1 cellular context compared by ENCODE assay signal in the genomic region with DNA sequence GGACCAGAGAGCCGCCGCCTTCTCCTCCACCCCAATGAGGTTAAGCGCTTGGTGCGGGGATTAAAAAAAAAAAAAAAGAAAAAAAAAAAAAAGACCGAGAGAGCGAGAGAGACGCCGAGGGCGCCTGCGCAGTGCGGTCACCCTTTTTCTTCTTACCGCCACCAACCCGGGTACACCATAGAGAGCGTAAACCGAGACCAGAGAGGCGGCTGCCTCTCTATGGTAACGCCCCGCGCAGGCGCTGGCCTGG.
TF ChIP-seq lines count a peak whose summit lies in the region.

A gene (minus strand): TSS at position 61 of the 250 bp plus-strand sequence. CDS start 43,567 bp downstream, outside the sequence.

TF ChIP-seq in HepG2, 621 proteins besides CTCF, POLR2A, EP300 and RAD21 (continued from another document and continues in another):
- TF ChIP-seq, protein P1, sequence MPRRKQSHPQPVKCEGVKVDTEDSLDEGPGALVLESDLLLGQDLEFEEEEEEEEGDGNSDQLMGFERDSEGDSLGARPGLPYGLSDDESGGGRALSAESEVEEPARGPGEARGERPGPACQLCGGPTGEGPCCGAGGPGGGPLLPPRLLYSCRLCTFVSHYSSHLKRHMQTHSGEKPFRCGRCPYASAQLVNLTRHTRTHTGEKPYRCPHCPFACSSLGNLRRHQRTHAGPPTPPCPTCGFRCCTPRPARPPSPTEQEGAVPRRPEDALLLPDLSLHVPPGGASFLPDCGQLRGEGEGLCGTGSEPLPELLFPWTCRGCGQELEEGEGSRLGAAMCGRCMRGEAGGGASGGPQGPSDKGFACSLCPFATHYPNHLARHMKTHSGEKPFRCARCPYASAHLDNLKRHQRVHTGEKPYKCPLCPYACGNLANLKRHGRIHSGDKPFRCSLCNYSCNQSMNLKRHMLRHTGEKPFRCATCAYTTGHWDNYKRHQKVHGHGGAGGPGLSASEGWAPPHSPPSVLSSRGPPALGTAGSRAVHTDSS (CRISPR knock-in tag; conservative IDR thresholded peaks at IDR 0.05): no peak
- TF ChIP-seq SIN3B (IDR thresholded peaks at IDR 0.05; ENCODE audit: low read length) (no peak), ZFP36L2 (CRISPR knock-in tag; IDR thresholded peaks at IDR 0.05) (no peak), NKX3-1 (CRISPR knock-in tag; IDR thresholded peaks at IDR 0.05) (no peak), ZNF777 (CRISPR knock-in tag; IDR thresholded peaks at IDR 0.05) (no peak), ZNF496 (CRISPR knock-in tag; IDR thresholded peaks at IDR 0.05; ENCODE audit: insufficient replicate concordance) (no peak), ZNF709 (CRISPR knock-in tag; IDR thresholded peaks at IDR 0.05) (no peak), MAFK (conservative IDR thresholded peaks at IDR 0.05 in 1 of 2, IDR thresholded peaks at IDR 0.05 in 1 of 2; ENCODE audit: low read length in 2 of 2) (no peak), SYNCRIP (IDR thresholded peaks at IDR 0.05; ENCODE audit: insufficient read depth, low read depth, low read length) (no peak), CREB1 (IDR thresholded peaks at IDR 0.05) (peak; percentile 42; the same call in 1 of the 2 replicates), CREB1 (CRISPR knock-in tag; IDR thresholded peaks at IDR 0.05) (no peak), ZNF670 (CRISPR knock-in tag; IDR thresholded peaks at IDR 0.05; ENCODE audit: borderline replicate concordance) (peak; percentile 65; the same call in 1 of the 2 replicates), IKZF4 (CRISPR knock-in tag; IDR thresholded peaks at IDR 0.05; ENCODE audit: borderline replicate concordance, low read depth, not compliant biosample characterization) (no peak), ZNF10 (CRISPR knock-in tag; IDR thresholded peaks at IDR 0.05; ENCODE audit: borderline replicate concordance, low read depth) (no peak), TP53 (CRISPR knock-in tag; conservative IDR thresholded peaks at IDR 0.05) (no peak), MTF1 (CRISPR knock-in tag; IDR thresholded peaks at IDR 0.05) (no peak), ESRRA (CRISPR knock-in tag; IDR thresholded peaks at IDR 0.05; ENCODE audit: low read depth) (no peak), ZNF788 (CRISPR knock-in tag; IDR thresholded peaks at IDR 0.05; ENCODE audit: borderline replicate concordance) (no peak), PHB2 (IDR thresholded peaks at IDR 0.05; ENCODE audit: partially characterized antibody) (no peak), KLF11 (CRISPR knock-in tag; IDR thresholded peaks at IDR 0.05) (no peak), PRMT3 (CRISPR knock-in tag; IDR thresholded peaks at IDR 0.05; ENCODE audit: borderline replicate concordance, low read depth) (no peak), ZSCAN30 (CRISPR knock-in tag; IDR thresholded peaks at IDR 0.05) (no peak), ZFP62 (CRISPR knock-in tag; IDR thresholded peaks at IDR 0.05) (no peak), TBX3 (IDR thresholded peaks at IDR 0.05; ENCODE audit: borderline replicate concordance) (no peak), ZNF333 (CRISPR knock-in tag; IDR thresholded peaks at IDR 0.05; ENCODE audit: borderline replicate concordance) (no peak), HOXD1 (CRISPR knock-in tag; IDR thresholded peaks at IDR 0.05) (no peak), ZNF44 (CRISPR knock-in tag; IDR thresholded peaks at IDR 0.05) (no peak), TAF15 (IDR thresholded peaks at IDR 0.05; ENCODE audit: low read depth, low read length, poor library complexity, severe bottlenecking) (no peak), ETV5 (CRISPR knock-in tag; IDR thresholded peaks at IDR 0.05; ENCODE audit: borderline replicate concordance) (no peak), ZNF850 (CRISPR knock-in tag; conservative IDR thresholded peaks at IDR 0.05) (0 out of 2 replicates have a peak, but pooled peaks have one; percentile 88), NR1H2 (CRISPR knock-in tag; IDR thresholded peaks at IDR 0.05; ENCODE audit: borderline replicate concordance, low read depth) (no peak), U2AF2 (IDR thresholded peaks at IDR 0.05; ENCODE audit: low read depth, low read length) (no peak; the same call in 1 of the 2 replicates), ZNF256 (CRISPR knock-in tag; conservative IDR thresholded peaks at IDR 0.05) (no peak), ISX (CRISPR knock-in tag; conservative IDR thresholded peaks at IDR 0.05) (peak; percentile 91; the same call in 1 of the 2 replicates), MAZ (IDR thresholded peaks at IDR 0.05; ENCODE audit: borderline replicate concordance, low read depth, low read length) (0 out of 2 replicates have a peak, but pooled peaks have one; percentile 7), MAZ (CRISPR knock-in tag; IDR thresholded peaks at IDR 0.05; ENCODE audit: low read depth) (no peak), FOXP1 (IDR thresholded peaks at IDR 0.05) (0 out of 2 replicates have a peak, but pooled peaks have one; percentile 3), FOXP1 (CRISPR knock-in tag; IDR thresholded peaks at IDR 0.05) (no peak), ZNF432 (CRISPR knock-in tag; IDR thresholded peaks at IDR 0.05; ENCODE audit: borderline replicate concordance) (no peak)
- TF ChIP-seq, protein P2, sequence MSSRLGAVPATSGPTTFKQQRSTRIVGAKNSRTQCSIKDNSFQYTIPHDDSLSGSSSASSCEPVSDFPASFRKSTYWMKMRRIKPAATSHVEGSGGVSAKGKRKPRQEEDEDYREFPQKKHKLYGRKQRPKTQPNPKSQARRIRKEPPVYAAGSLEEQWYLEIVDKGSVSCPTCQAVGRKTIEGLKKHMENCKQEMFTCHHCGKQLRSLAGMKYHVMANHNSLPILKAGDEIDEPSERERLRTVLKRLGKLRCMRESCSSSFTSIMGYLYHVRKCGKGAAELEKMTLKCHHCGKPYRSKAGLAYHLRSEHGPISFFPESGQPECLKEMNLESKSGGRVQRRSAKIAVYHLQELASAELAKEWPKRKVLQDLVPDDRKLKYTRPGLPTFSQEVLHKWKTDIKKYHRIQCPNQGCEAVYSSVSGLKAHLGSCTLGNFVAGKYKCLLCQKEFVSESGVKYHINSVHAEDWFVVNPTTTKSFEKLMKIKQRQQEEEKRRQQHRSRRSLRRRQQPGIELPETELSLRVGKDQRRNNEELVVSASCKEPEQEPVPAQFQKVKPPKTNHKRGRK (CRISPR knock-in tag; IDR thresholded peaks at IDR 0.05): no peak
- TF ChIP-seq, protein P3, sequence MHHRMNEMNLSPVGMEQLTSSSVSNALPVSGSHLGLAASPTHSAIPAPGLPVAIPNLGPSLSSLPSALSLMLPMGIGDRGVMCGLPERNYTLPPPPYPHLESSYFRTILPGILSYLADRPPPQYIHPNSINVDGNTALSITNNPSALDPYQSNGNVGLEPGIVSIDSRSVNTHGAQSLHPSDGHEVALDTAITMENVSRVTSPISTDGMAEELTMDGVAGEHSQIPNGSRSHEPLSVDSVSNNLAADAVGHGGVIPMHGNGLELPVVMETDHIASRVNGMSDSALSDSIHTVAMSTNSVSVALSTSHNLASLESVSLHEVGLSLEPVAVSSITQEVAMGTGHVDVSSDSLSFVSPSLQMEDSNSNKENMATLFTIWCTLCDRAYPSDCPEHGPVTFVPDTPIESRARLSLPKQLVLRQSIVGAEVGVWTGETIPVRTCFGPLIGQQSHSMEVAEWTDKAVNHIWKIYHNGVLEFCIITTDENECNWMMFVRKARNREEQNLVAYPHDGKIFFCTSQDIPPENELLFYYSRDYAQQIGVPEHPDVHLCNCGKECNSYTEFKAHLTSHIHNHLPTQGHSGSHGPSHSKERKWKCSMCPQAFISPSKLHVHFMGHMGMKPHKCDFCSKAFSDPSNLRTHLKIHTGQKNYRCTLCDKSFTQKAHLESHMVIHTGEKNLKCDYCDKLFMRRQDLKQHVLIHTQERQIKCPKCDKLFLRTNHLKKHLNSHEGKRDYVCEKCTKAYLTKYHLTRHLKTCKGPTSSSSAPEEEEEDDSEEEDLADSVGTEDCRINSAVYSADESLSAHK (CRISPR knock-in tag; IDR thresholded peaks at IDR 0.05; ENCODE audit: borderline replicate concordance): no peak
- TF ChIP-seq, protein P4, sequence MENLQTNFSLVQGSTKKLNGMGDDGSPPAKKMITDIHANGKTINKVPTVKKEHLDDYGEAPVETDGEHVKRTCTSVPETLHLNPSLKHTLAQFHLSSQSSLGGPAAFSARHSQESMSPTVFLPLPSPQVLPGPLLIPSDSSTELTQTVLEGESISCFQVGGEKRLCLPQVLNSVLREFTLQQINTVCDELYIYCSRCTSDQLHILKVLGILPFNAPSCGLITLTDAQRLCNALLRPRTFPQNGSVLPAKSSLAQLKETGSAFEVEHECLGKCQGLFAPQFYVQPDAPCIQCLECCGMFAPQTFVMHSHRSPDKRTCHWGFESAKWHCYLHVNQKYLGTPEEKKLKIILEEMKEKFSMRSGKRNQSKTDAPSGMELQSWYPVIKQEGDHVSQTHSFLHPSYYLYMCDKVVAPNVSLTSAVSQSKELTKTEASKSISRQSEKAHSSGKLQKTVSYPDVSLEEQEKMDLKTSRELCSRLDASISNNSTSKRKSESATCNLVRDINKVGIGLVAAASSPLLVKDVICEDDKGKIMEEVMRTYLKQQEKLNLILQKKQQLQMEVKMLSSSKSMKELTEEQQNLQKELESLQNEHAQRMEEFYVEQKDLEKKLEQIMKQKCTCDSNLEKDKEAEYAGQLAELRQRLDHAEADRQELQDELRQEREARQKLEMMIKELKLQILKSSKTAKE (CRISPR knock-in tag; IDR thresholded peaks at IDR 0.05; ENCODE audit: borderline replicate concordance): no peak
- TF ChIP-seq, protein P5, sequence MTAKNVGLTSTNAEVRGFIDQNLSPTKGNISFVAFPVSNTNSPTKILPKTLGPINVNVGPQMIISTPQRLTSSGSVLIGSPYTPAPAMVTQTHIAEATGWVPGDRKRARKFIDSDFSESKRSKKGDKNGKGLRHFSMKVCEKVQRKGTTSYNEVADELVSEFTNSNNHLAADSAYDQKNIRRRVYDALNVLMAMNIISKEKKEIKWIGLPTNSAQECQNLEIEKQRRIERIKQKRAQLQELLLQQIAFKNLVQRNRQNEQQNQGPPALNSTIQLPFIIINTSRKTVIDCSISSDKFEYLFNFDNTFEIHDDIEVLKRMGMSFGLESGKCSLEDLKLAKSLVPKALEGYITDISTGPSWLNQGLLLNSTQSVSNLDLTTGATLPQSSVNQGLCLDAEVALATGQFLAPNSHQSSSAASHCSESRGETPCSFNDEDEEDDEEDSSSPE (CRISPR knock-in tag; IDR thresholded peaks at IDR 0.05): no peak
- TF ChIP-seq, protein P6, sequence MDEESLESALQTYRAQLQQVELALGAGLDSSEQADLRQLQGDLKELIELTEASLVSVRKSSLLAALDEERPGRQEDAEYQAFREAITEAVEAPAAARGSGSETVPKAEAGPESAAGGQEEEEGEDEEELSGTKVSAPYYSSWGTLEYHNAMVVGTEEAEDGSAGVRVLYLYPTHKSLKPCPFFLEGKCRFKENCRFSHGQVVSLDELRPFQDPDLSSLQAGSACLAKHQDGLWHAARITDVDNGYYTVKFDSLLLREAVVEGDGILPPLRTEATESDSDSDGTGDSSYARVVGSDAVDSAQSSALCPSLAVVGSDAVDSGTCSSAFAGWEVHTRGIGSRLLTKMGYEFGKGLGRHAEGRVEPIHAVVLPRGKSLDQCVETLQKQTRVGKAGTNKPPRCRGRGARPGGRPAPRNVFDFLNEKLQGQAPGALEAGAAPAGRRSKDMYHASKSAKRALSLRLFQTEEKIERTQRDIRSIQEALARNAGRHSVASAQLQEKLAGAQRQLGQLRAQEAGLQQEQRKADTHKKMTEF (CRISPR knock-in tag; IDR thresholded peaks at IDR 0.05): no peak
- TF ChIP-seq, protein P7, sequence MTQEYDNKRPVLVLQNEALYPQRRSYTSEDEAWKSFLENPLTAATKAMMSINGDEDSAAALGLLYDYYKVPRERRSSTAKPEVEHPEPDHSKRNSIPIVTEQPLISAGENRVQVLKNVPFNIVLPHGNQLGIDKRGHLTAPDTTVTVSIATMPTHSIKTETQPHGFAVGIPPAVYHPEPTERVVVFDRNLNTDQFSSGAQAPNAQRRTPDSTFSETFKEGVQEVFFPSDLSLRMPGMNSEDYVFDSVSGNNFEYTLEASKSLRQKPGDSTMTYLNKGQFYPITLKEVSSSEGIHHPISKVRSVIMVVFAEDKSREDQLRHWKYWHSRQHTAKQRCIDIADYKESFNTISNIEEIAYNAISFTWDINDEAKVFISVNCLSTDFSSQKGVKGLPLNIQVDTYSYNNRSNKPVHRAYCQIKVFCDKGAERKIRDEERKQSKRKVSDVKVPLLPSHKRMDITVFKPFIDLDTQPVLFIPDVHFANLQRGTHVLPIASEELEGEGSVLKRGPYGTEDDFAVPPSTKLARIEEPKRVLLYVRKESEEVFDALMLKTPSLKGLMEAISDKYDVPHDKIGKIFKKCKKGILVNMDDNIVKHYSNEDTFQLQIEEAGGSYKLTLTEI (CRISPR knock-in tag; conservative IDR thresholded peaks at IDR 0.05): no peak
- TF ChIP-seq, protein P8, sequence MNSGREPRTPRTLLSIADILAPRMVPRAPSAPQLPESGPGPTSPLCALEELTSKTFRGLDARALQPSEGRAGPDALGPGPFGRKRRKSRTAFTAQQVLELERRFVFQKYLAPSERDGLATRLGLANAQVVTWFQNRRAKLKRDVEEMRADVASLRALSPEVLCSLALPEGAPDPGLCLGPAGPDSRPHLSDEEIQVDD (CRISPR knock-in tag; IDR thresholded peaks at IDR 0.05; ENCODE audit: borderline replicate concordance): no peak
- TF ChIP-seq, protein P9, sequence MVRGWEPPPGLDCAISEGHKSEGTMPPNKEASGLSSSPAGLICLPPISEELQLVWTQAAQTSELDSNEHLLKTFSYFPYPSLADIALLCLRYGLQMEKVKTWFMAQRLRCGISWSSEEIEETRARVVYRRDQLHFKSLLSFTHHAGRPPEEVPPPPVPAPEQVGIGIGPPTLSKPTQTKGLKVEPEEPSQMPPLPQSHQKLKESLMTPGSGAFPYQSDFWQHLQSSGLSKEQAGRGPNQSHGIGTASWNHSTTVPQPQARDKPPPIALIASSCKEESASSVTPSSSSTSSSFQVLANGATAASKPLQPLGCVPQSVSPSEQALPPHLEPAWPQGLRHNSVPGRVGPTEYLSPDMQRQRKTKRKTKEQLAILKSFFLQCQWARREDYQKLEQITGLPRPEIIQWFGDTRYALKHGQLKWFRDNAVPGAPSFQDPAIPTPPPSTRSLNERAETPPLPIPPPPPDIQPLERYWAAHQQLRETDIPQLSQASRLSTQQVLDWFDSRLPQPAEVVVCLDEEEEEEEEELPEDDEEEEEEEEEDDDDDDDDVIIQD (CRISPR knock-in tag; IDR thresholded peaks at IDR 0.05; ENCODE audit: low read depth): no peak
- TF ChIP-seq, protein P10, sequence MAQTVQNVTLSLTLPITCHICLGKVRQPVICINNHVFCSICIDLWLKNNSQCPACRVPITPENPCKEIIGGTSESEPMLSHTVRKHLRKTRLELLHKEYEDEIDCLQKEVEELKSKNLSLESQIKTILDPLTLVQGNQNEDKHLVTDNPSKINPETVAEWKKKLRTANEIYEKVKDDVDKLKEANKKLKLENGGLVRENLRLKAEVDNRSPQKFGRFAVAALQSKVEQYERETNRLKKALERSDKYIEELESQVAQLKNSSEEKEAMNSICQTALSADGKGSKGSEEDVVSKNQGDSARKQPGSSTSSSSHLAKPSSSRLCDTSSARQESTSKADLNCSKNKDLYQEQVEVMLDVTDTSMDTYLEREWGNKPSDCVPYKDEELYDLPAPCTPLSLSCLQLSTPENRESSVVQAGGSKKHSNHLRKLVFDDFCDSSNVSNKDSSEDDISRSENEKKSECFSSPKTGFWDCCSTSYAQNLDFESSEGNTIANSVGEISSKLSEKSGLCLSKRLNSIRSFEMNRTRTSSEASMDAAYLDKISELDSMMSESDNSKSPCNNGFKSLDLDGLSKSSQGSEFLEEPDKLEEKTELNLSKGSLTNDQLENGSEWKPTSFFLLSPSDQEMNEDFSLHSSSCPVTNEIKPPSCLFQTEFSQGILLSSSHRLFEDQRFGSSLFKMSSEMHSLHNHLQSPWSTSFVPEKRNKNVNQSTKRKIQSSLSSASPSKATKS (CRISPR knock-in tag; IDR thresholded peaks at IDR 0.05): no peak
